Comparison of ENCODE assay signal across 1 cellular context in genomic region chr2:230417436-230417835, GRCh38.
TF ChIP-seq lines count a peak whose summit lies in the region.

No MANE protein-coding gene starts in this region.

TF ChIP-seq in HepG2, 621 proteins besides CTCF, POLR2A, EP300 and RAD21 (continued from another document):
- TF ChIP-seq ZNF407 (CRISPR knock-in tag; IDR thresholded peaks at IDR 0.05; ENCODE audit: not compliant biosample characterization) (no peak), HIVEP1 (CRISPR knock-in tag; IDR thresholded peaks at IDR 0.05) (no peak), HNRNPL (IDR thresholded peaks at IDR 0.05; ENCODE audit: low read depth, low read length) (no peak), AKAP8 (CRISPR knock-in tag; IDR thresholded peaks at IDR 0.05) (no peak), NFAT5 (CRISPR knock-in tag; IDR thresholded peaks at IDR 0.05) (no peak), NFIB (CRISPR knock-in tag; IDR thresholded peaks at IDR 0.05; ENCODE audit: borderline replicate concordance) (no peak), ZNF549 (CRISPR knock-in tag; IDR thresholded peaks at IDR 0.05) (no peak), SNRNP70 (IDR thresholded peaks at IDR 0.05; ENCODE audit: low read depth, low read length) (no peak), SSRP1 (CRISPR knock-in tag; IDR thresholded peaks at IDR 0.05) (no peak), ZNF282 (IDR thresholded peaks at IDR 0.05; ENCODE audit: partially characterized antibody) (no peak), TP53 (CRISPR knock-in tag; conservative IDR thresholded peaks at IDR 0.05) (no peak), ZBTB33 (CRISPR knock-in tag; IDR thresholded peaks at IDR 0.05) (no peak)
